10 cellular contexts compared by ENCODE assay signal in the genomic region with DNA sequence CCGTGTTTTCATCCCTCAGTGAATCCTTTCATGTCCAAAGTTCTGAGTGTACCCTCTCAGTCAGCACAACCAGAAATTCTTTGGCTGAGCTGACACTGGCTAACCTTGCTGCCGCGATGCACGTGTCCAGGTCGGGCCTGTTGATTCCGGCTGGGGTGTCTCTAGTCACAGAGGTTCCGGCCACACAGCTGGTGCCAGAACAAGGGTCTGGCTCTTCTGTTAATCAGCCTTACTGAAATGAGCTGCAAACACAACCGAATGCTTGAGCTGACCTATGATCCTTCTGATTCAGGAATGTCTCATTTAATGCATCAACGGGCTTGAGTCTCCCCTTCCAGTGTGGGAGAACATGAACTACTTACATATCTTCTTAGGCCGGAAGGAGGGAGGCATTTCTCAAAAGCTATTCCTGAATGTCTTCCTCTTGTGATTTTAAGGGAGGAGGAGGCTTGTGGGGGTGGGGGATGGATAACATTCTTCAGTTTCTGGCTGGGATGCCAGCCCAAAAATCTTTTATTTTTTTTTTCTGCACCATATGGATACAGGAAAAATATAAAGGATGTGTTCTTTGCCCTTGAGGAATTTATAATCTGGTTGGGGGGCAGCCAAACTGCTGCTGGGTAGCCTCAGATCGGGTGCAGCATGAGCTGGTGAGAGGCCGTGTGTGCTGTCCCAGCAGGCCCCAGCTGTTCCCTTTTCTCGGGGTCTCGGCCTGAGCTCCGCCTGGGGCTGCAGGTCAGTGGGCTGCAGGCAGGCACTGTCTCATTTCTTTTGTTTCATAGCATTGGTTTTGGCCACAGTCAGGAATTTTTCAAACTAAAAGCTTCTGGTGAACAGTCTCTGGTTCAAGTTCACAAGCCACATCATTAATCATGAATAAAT.
DNase-seq lines count a peak whose midpoint lies in the region; ATAC-seq and TF ChIP-seq lines count a peak whose summit lies in the region.
"Had no signal": no experiment of that assay in that cellular context is flagged by ENCODE, and none has a peak within 500 bp of the region (broad histone marks: within the 10 kb centered on the region; RNA-seq: fewer than 3 reads in every experiment).

No MANE protein-coding gene starts in this region.

- H3K9me2 ChIP-seq in SK-N-SH: no peaks in the 10 kb centered on the region

- CTCF ChIA-PET in BJ (lab: Yijun Ruan, JAX) (interaction anchor here (0.7 to 1.0 kb wide), 4 partner anchors 11 to 331 kb away, joined by 3 to 6 read pairs (median 3); no protein-coding TSS in a partner anchor), SK-N-SH (lab: Yijun Ruan, JAX) (interaction anchor here (1.0 to 1.6 kb wide), 3 partner anchors 33 to 476 kb away, joined by 3 read pairs; no protein-coding TSS in a partner anchor)

- WGBS in SK-N-SH (ENCODE audit: low lambda C conversion rate): 62% methylated on average over 14 of the region's 15 CpGs

- H3K36me3 Mint-ChIP-seq in osteocyte (ENCODE audit: unreplicated experiment): peaks cover 2% of the 10 kb centered on the region

- H3K9me3 ChIP-seq in SK-N-SH: no peaks in the 10 kb centered on the region

- TF ChIP-seq RAD21 in SK-N-SH (IDR thresholded peaks at IDR 0.05; ENCODE audit: low read length): no peak

- ATAC-seq in HG02798 (IDR thresholded peaks at IDR 0.05; ENCODE audit: poor library complexity, unreplicated experiment): no peak

- peaks cover 4% of the 10 kb centered on the region for H3K9me3 Mint-ChIP-seq in osteocyte (ENCODE audit: unreplicated experiment)
- H3K9me3 Mint-ChIP-seq: activated T-helper 2 cell treated with anti-CD3 and anti-CD28 coated beads, Interferon-gamma antibody, Interleukin-2, Interleukin-4, amounts not matched to agents 10 μg/mL and 5 μg/mL and 100 μg/mL, durations not matched to agents 14 hours and 24 hours and 36 hours had no signal

- no peaks in the 10 kb centered on the region for H3K79me2 ChIP-seq in SK-N-SH (ENCODE audit: insufficient read depth)

- H3K27me3 ChIP-seq in BJ (ENCODE audit: control insufficient read depth, insufficient read depth, low read length) (no peaks in the 10 kb centered on the region), SK-N-SH (ENCODE audit: insufficient read depth) (no peaks in the 10 kb centered on the region)

- H3K4me3 ChIP-seq in BJ (ENCODE audit: low read depth, low read length): no peak overlapping the region
- no peak overlapping the region; a peak in 1 of 4 replicates for H3K4me3 ChIP-seq in SK-N-SH (ENCODE audit: low read depth in 2 of 2, low read length in 1 of 2)
- H3K4me3 ChIP-seq in foreskin fibroblast (ENCODE audit: low read depth in 1 of 2, low read length in 2 of 2): no peak overlapping the region

- H3K36me3 ChIP-seq in BJ (ENCODE audit: control insufficient read depth, insufficient read depth, low read length) (no peaks in the 10 kb centered on the region), SK-N-SH (replicated peaks in 1 of 2; ENCODE audit: control insufficient read depth in 1 of 2, insufficient read depth in 2 of 2, low read length in 1 of 2) (no peaks in the 10 kb centered on the region)

- no peak overlapping the region for H3K9ac ChIP-seq in SK-N-SH

- TF ChIP-seq EP300 in SK-N-SH (IDR thresholded peaks at IDR 0.05; ENCODE audit: borderline replicate concordance in 1 of 2, low read depth in 1 of 2, low read length in 1 of 2): peak in 1 of 2 experiments; percentile 23; a peak in 1 of 4 replicates

- peak; percentile 47 for DNase-seq in BJ (ENCODE audit: low read depth)
- DNase-seq in SK-N-SH: no peak
- peak; percentile 76 to 78 for DNase-seq in foreskin fibroblast
- peak; percentile 90 for DNase-seq in osteocyte (ENCODE audit: extremely low spot score, unreplicated experiment)
- no peak for DNase-seq in D341Med (ENCODE audit: low spot score)
- DNase-seq in NCI-H2196 (lab: John Stamatoyannopoulos, UW; ENCODE audit: unreplicated experiment): no peak
- no peak for DNase-seq in COLO668 (lab: John Stamatoyannopoulos, UW; ENCODE audit: unreplicated experiment)

- no peak overlapping the region for H3K27ac Mint-ChIP-seq in osteocyte (ENCODE audit: unreplicated experiment)
- H3K27ac Mint-ChIP-seq: activated T-helper 2 cell treated with anti-CD3 and anti-CD28 coated beads, Interferon-gamma antibody, Interleukin-2, Interleukin-4, amounts not matched to agents 10 μg/mL and 5 μg/mL and 100 μg/mL, durations not matched to agents 14 hours and 24 hours and 36 hours; IgD-negative memory B cell had no signal

- H2AFZ ChIP-seq in SK-N-SH (ENCODE audit: low read depth): peak overlapping the region; percentile 58; the same call in 1 of the 2 replicates

- no peaks in the 10 kb centered on the region for H3K27me3 Mint-ChIP-seq in osteocyte (ENCODE audit: unreplicated experiment)
- H3K27me3 Mint-ChIP-seq: IgD-negative memory B cell had no signal

- H3K4me2 ChIP-seq in SK-N-SH: peak overlapping the region; percentile 4; the same call in 1 of the 2 replicates

- H3K4me1 ChIP-seq in SK-N-SH (ENCODE audit: control insufficient read depth in 1 of 2, insufficient read depth in 2 of 2, low read depth in 1 of 2, low read length in 1 of 2): peaks cover 0 to 8% of the 10 kb centered on the region in 2 experiments; a peak in 1 of 4 replicates

- POLR2A ChIA-PET in BJ (lab: Charles Lee) (interaction anchor here (0.7 kb wide), 2 partner anchors 251 to 267 kb away, joined by 4 to 9 read pairs; no protein-coding TSS in a partner anchor), SK-N-SH (lab: Yijun Ruan, JAX) (no interaction called here)

- TF ChIP-seq CTCF in BJ (IDR thresholded peaks at IDR 0.05; ENCODE audit: insufficient read depth, low read depth, low read length) (no peak), SK-N-SH (IDR thresholded peaks at IDR 0.05) (no peak), foreskin fibroblast (IDR thresholded peaks at IDR 0.05; ENCODE audit: low read depth, low read length) (no peak), osteocyte (IDR thresholded peaks at IDR 0.05) (no peak)

- H3K4me1 Mint-ChIP-seq in osteocyte (ENCODE audit: unreplicated experiment): peaks cover 8% of the 10 kb centered on the region

- no peaks in the 10 kb centered on the region for H4K20me1 ChIP-seq in SK-N-SH (ENCODE audit: insufficient read depth)

- peaks cover 4% of the 10 kb centered on the region for H3F3A ChIP-seq in SK-N-SH (replicated peaks; ENCODE audit: insufficient read depth)

- no peak overlapping the region for H3K4me3 Mint-ChIP-seq in osteocyte (ENCODE audit: unreplicated experiment)
- H3K4me3 Mint-ChIP-seq: IgD-negative memory B cell had no signal

- peak overlapping the region; percentile 39 to 49; a peak in 3 of 4 replicates for H3K27ac ChIP-seq in SK-N-SH (ENCODE audit: low read depth in 2 of 2, low read length in 1 of 2)

TF ChIP-seq in SK-N-SH, 30 proteins besides CTCF, POLR2A, EP300 and RAD21:
- no peak for TF ChIP-seq MEF2A (IDR thresholded peaks at IDR 0.05; ENCODE audit: borderline replicate concordance, low read depth)
- TF ChIP-seq, protein P1, sequence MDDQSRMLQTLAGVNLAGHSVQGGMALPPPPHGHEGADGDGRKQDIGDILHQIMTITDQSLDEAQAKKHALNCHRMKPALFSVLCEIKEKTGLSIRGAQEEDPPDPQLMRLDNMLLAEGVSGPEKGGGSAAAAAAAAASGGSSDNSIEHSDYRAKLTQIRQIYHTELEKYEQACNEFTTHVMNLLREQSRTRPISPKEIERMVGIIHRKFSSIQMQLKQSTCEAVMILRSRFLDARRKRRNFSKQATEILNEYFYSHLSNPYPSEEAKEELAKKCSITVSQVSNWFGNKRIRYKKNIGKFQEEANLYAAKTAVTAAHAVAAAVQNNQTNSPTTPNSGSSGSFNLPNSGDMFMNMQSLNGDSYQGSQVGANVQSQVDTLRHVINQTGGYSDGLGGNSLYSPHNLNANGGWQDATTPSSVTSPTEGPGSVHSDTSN (IDR thresholded peaks at IDR 0.05): peak; percentile 34; the same call in 1 of the 2 replicates
- TF ChIP-seq TCF12 (IDR thresholded peaks at IDR 0.05): peak; percentile 17; the same call in 1 of the 2 replicates
- TF ChIP-seq NRF1 (IDR thresholded peaks at IDR 0.05; ENCODE audit: low read depth, low read length): no peak
- TF ChIP-seq TAF1 (IDR thresholded peaks at IDR 0.05; ENCODE audit: borderline replicate concordance, low read depth, low read length): no peak
- TF ChIP-seq NFIC (IDR thresholded peaks at IDR 0.05; ENCODE audit: borderline replicate concordance): peak; percentile 9; the same call in 1 of the 2 replicates
- TF ChIP-seq TEAD4 (IDR thresholded peaks at IDR 0.05; ENCODE audit: borderline replicate concordance, insufficient read depth): 0 out of 2 replicates have a peak, but pooled peaks have one; percentile 30

Comparison
In these comparisons a context has a peak if more than half of its experiments do, and no peak if none do; other contexts are left out.
1. DNase-seq: peak in BJ (single experiment), foreskin fibroblast (2 of 2) and osteocyte (single experiment); none in SK-N-SH (single experiment), D341Med (single experiment), NCI-H2196 (single experiment) and COLO668 (single experiment).